In genomic region chr13:60221581-60221980, GRCh38 we compare ENCODE assay signal across 37 cellular contexts.
"Had no signal": no experiment of that assay in that cellular context is flagged by ENCODE, and none has a peak within 500 bp of the region (broad histone marks: within the 10 kb centered on the region; RNA-seq: fewer than 3 reads in every experiment).

No MANE protein-coding gene starts in this region.

- H3K4me1 ChIP-seq: adrenal gland, ascending aorta, body of pancreas, breast epithelium had no signal

- H3K27ac ChIP-seq: adrenal gland, ascending aorta, body of pancreas, brain microvascular endothelial cell, breast epithelium, cardiac muscle cell had no signal

- H3K27me3 ChIP-seq: adrenal gland, ascending aorta, body of pancreas, brain microvascular endothelial cell, breast epithelium, cardiac muscle cell had no signal

- H3K27me3 Mint-ChIP-seq: activated naive CD4-positive, alpha-beta T cell treated with anti-CD3 and anti-CD28 coated beads, Interleukin-2, amount 10 ng/mL, durations not matched to agents 7 days and 5 days had no signal

- H3K36me3 Mint-ChIP-seq: activated naive CD4-positive, alpha-beta T cell treated with anti-CD3 and anti-CD28 coated beads, Interleukin-2, amount 10 ng/mL, durations not matched to agents 7 days and 5 days; activated naive CD4-positive, alpha-beta T cell treated with anti-CD3 and anti-CD28 coated beads, Interleukin-2, amount 50 U/mL, for 24 hours; activated naive CD4-positive, alpha-beta T cell treated with anti-CD3 and anti-CD28 coated beads, Interleukin-2, amount 50 U/mL, for 72 hours; activated naive CD8-positive, alpha-beta T cell; activated naive CD8-positive, alpha-beta T cell treated with anti-CD3 and anti-CD28 coated beads for 36 hours; activated naive CD8-positive, alpha-beta T cell treated with anti-CD3 and anti-CD28 coated beads, Interleukin-2, amount 10 ng/mL, durations not matched to agents 7 days and 5 days; brain had no signal

- H3K36me3 ChIP-seq: adrenal gland, ascending aorta, brain microvascular endothelial cell, breast epithelium, cardiac muscle cell had no signal

- H3K4me3 ChIP-seq: adrenal gland, ascending aorta, body of pancreas, breast epithelium, cardiac muscle cell had no signal

- DNase-seq: activated effector memory CD4-positive, alpha-beta T cell treated with anti-CD3 and anti-CD28 coated beads, Interleukin-2, amount 50 U/mL, for 16 hours; activated effector memory CD4-positive, alpha-beta T cell treated with Interleukin-2 at 50 U/mL for 16 hours; activated gamma-delta T cell; activated gamma-delta T cell treated with Interleukin-2 at 50 U/mL for 16 hours; activated naive CD4-positive, alpha-beta T cell; activated naive CD4-positive, alpha-beta T cell treated with anti-CD3 and anti-CD28 coated beads for 36 hours; activated naive CD4-positive, alpha-beta T cell treated with anti-CD3 and anti-CD28 coated beads, Interleukin-2, amount 10 ng/mL, durations not matched to agents 7 days and 5 days; activated naive CD4-positive, alpha-beta T cell treated with anti-CD3 and anti-CD28 coated beads, Interleukin-2, amount 50 U/mL, for 16 hours; activated naive CD4-positive, alpha-beta T cell treated with Interleukin-2 at 50 U/mL for 16 hours; activated naive CD8-positive, alpha-beta T cell treated with anti-CD3 and anti-CD28 coated beads for 36 hours; activated naive CD8-positive, alpha-beta T cell treated with anti-CD3 and anti-CD28 coated beads, Interleukin-2, amount 10 ng/mL, durations not matched to agents 7 days and 5 days; activated naive CD8-positive, alpha-beta T cell treated with anti-CD3 and anti-CD28 coated beads, Interleukin-2, amount 50 U/mL, for 24 hours; activated T-cell treated with anti-CD3 and anti-CD28 coated beads, Interleukin-2, amount 50 U/mL, for 24 hours; activated T-cell treated with anti-CD3 and anti-CD28 coated beads, Interleukin-2, amount 50 U/mL, for 4 hours; activated T-cell treated with anti-CD3 and anti-CD28 coated beads, Interleukin-2, amount 50 U/mL, for 48 hours; activated T-cell treated with anti-CD3 and anti-CD28 coated beads, Interleukin-2, amount 50 U/mL, for 72 hours; adrenal gland; amniotic stem cell; amygdala; anterior cingulate cortex; aorta; body of pancreas; brain microvascular endothelial cell; caudate nucleus; central memory CD4-positive, alpha-beta T cell; cerebellar nuclear complex had no signal

- H3K9me3 Mint-ChIP-seq: activated naive CD4-positive, alpha-beta T cell treated with anti-CD3 and anti-CD28 coated beads for 36 hours; activated naive CD4-positive, alpha-beta T cell treated with anti-CD3 and anti-CD28 coated beads, Interleukin-2, amount 10 ng/mL, durations not matched to agents 7 days and 5 days; activated naive CD4-positive, alpha-beta T cell treated with anti-CD3 and anti-CD28 coated beads, Interleukin-2, amount 50 U/mL, for 24 hours; activated naive CD4-positive, alpha-beta T cell treated with anti-CD3 and anti-CD28 coated beads, Interleukin-2, amount 50 U/mL, for 72 hours; activated naive CD8-positive, alpha-beta T cell treated with anti-CD3 and anti-CD28 coated beads for 36 hours; activated naive CD8-positive, alpha-beta T cell treated with anti-CD3 and anti-CD28 coated beads, Interleukin-2, amount 10 ng/mL, durations not matched to agents 7 days and 5 days; activated naive CD8-positive, alpha-beta T cell treated with anti-CD3 and anti-CD28 coated beads, Interleukin-2, amount 50 U/mL, for 24 hours; activated T-cell treated with anti-CD3 and anti-CD28 coated beads, Interleukin-2, amount 50 U/mL, for 24 hours; activated T-cell treated with anti-CD3 and anti-CD28 coated beads, Interleukin-2, amount 50 U/mL, for 4 hours; activated T-cell treated with anti-CD3 and anti-CD28 coated beads, Interleukin-2, amount 50 U/mL, for 72 hours; activated T-helper 1 cell treated with anti-CD3 and anti-CD28 coated beads, Interleukin-12 subunit alpha, Interleukin-12 subunit beta, Interleukin-2, Interleukin-4 antibody, amounts not matched to agents 30 ng/mL and 10 ng/mL and 1 ng/mL, durations not matched to agents 14 hours and 24 hours and 36 hours; activated T-helper 17 cell treated with anti-CD3 and anti-CD28 coated beads, Interleukin-2, amount 50 U/mL, for 72 hours; activated T-helper 2 cell treated with anti-CD3 and anti-CD28 coated beads, Interferon-gamma antibody, Interleukin-2, Interleukin-4, amounts not matched to agents 10 μg/mL and 5 μg/mL and 100 μg/mL, durations not matched to agents 14 hours and 24 hours and 36 hours; brain; central memory CD8-positive, alpha-beta T cell had no signal

- H3K4me1 Mint-ChIP-seq: activated naive CD4-positive, alpha-beta T cell treated with anti-CD3 and anti-CD28 coated beads, Interleukin-2, amount 10 ng/mL, durations not matched to agents 7 days and 5 days; activated naive CD4-positive, alpha-beta T cell treated with anti-CD3 and anti-CD28 coated beads, Interleukin-2, amount 50 U/mL, for 24 hours; activated naive CD8-positive, alpha-beta T cell treated with anti-CD3 and anti-CD28 coated beads for 36 hours; activated naive CD8-positive, alpha-beta T cell treated with anti-CD3 and anti-CD28 coated beads, Interleukin-2, amount 10 ng/mL, durations not matched to agents 7 days and 5 days; activated naive CD8-positive, alpha-beta T cell treated with anti-CD3 and anti-CD28 coated beads, Interleukin-2, amount 50 U/mL, for 24 hours; activated T-helper 17 cell treated with anti-CD3 and anti-CD28 coated beads, Interleukin-2, amount 50 U/mL, for 72 hours; brain; central memory CD8-positive, alpha-beta T cell had no signal

- H3K27ac Mint-ChIP-seq: activated naive CD4-positive, alpha-beta T cell treated with anti-CD3 and anti-CD28 coated beads for 36 hours; activated naive CD4-positive, alpha-beta T cell treated with anti-CD3 and anti-CD28 coated beads, Interleukin-2, amount 10 ng/mL, durations not matched to agents 7 days and 5 days; activated naive CD4-positive, alpha-beta T cell treated with anti-CD3 and anti-CD28 coated beads, Interleukin-2, amount 50 U/mL, for 24 hours; activated naive CD4-positive, alpha-beta T cell treated with anti-CD3 and anti-CD28 coated beads, Interleukin-2, amount 50 U/mL, for 72 hours; activated naive CD8-positive, alpha-beta T cell; activated naive CD8-positive, alpha-beta T cell treated with anti-CD3 and anti-CD28 coated beads for 36 hours; activated naive CD8-positive, alpha-beta T cell treated with anti-CD3 and anti-CD28 coated beads, Interleukin-2, amount 10 ng/mL, durations not matched to agents 7 days and 5 days; activated naive CD8-positive, alpha-beta T cell treated with anti-CD3 and anti-CD28 coated beads, Interleukin-2, amount 50 U/mL, for 24 hours; activated T-cell treated with anti-CD3 and anti-CD28 coated beads, Interleukin-2, amount 50 U/mL, for 24 hours; activated T-cell treated with anti-CD3 and anti-CD28 coated beads, Interleukin-2, amount 50 U/mL, for 72 hours; activated T-helper 1 cell treated with anti-CD3 and anti-CD28 coated beads, Interleukin-12 subunit alpha, Interleukin-12 subunit beta, Interleukin-2, Interleukin-4 antibody, amounts not matched to agents 30 ng/mL and 10 ng/mL and 1 ng/mL, durations not matched to agents 14 hours and 24 hours and 36 hours; activated T-helper 17 cell treated with anti-CD3 and anti-CD28 coated beads, Interleukin-2, amount 50 U/mL, for 72 hours; activated T-helper 2 cell treated with anti-CD3 and anti-CD28 coated beads, Interferon-gamma antibody, Interleukin-2, Interleukin-4, amounts not matched to agents 10 μg/mL and 5 μg/mL and 100 μg/mL, durations not matched to agents 14 hours and 24 hours and 36 hours; brain had no signal

- ATAC-seq: activated naive CD4-positive, alpha-beta T cell treated with anti-CD3 and anti-CD28 coated beads, Interleukin-2, amount 50 U/mL, for 72 hours; activated naive CD8-positive, alpha-beta T cell treated with anti-CD3 and anti-CD28 coated beads, Interleukin-2, amount 50 U/mL, for 24 hours; activated T-cell treated with anti-CD3 and anti-CD28 coated beads, Interleukin-2, amount 50 U/mL, for 4 hours; activated T-cell treated with anti-CD3 and anti-CD28 coated beads, Interleukin-2, amount 50 U/mL, for 72 hours; activated T-helper 17 cell treated with anti-CD3 and anti-CD28 coated beads, Interleukin-2, amount 50 U/mL, for 72 hours; body of pancreas had no signal

- H3K4me3 Mint-ChIP-seq: activated naive CD4-positive, alpha-beta T cell treated with anti-CD3 and anti-CD28 coated beads for 36 hours; activated naive CD4-positive, alpha-beta T cell treated with anti-CD3 and anti-CD28 coated beads, Interleukin-2, amount 10 ng/mL, durations not matched to agents 7 days and 5 days; activated naive CD4-positive, alpha-beta T cell treated with anti-CD3 and anti-CD28 coated beads, Interleukin-2, amount 50 U/mL, for 24 hours; activated naive CD8-positive, alpha-beta T cell; activated naive CD8-positive, alpha-beta T cell treated with anti-CD3 and anti-CD28 coated beads for 36 hours; activated naive CD8-positive, alpha-beta T cell treated with anti-CD3 and anti-CD28 coated beads, Interleukin-2, amount 10 ng/mL, durations not matched to agents 7 days and 5 days; activated naive CD8-positive, alpha-beta T cell treated with anti-CD3 and anti-CD28 coated beads, Interleukin-2, amount 50 U/mL, for 24 hours; activated T-cell treated with anti-CD3 and anti-CD28 coated beads, Interleukin-2, amount 50 U/mL, for 24 hours; activated T-cell treated with anti-CD3 and anti-CD28 coated beads, Interleukin-2, amount 50 U/mL, for 4 hours; activated T-cell treated with anti-CD3 and anti-CD28 coated beads, Interleukin-2, amount 50 U/mL, for 72 hours; activated T-helper 1 cell treated with anti-CD3 and anti-CD28 coated beads, Interleukin-12 subunit alpha, Interleukin-12 subunit beta, Interleukin-2, Interleukin-4 antibody, amounts not matched to agents 30 ng/mL and 10 ng/mL and 1 ng/mL, durations not matched to agents 14 hours and 24 hours and 36 hours; activated T-helper 17 cell treated with anti-CD3 and anti-CD28 coated beads, Interleukin-2, amount 50 U/mL, for 72 hours; brain; central memory CD8-positive, alpha-beta T cell had no signal
